ENCODE assay signal across 8 cellular contexts in genomic region chr16:46884513-46885293, GRCh38. TPM values are rescaled to one million over a fixed set of nuclear protein-coding genes. Genes with fewer than 3 reads are reported as not detected.
DNase-seq lines count a peak whose midpoint lies in the region; ATAC-seq and TF ChIP-seq lines count a peak whose summit lies in the region.

No MANE protein-coding gene starts in this region.

- peak overlapping the region; percentile 31 for H2BK5ac ChIP-seq in IMR-90 (ENCODE audit: low read depth, low read length, poor library complexity, severe bottlenecking)

- H2AK5ac ChIP-seq in IMR-90 (ENCODE audit: low read depth, low read length) = peak overlapping the region; percentile 62

- peak overlapping the region; percentile 70 to 78; a peak in 2 of 4 replicates for H4K8ac ChIP-seq in IMR-90 (ENCODE audit: low read depth in 2 of 2, low read length in 2 of 2)

- H3K4me1 ChIP-seq in IMR-90 (ENCODE audit: control insufficient read depth, insufficient read depth, low read length) (peaks cover 13% of the 10 kb centered on the region; the same call in 1 of the 2 replicates), heart left ventricle (peaks cover 0 to 29% (median 9%) of the 10 kb centered on the region in 12 donors)

- peak overlapping the region; percentile 98 for H2AFZ ChIP-seq in IMR-90 (replicated peaks; ENCODE audit: low read length, poor library complexity)

- ATAC-seq in GM19452 (IDR thresholded peaks at IDR 0.05; ENCODE audit: unreplicated experiment) (peak; percentile 16), IMR-90 (ENCODE audit: low read depth) (peak; percentile 19), heart left ventricle (peak in 2 of 4 donors; percentile 6 to 29)

- DNase-seq in BJ (ENCODE audit: low read depth) (no peak), IMR-90 (peak; percentile 20), heart left ventricle (peak in 1 of 5 donors; percentile 37), posterior cingulate gyrus (peak in 9 of 10 donors; percentile 41 to 92 (median 52)), SIG-M5 treated with dmso at 0.1 percent for 504 hours (lab: John Stamatoyannopoulos, UW; ENCODE audit: unreplicated experiment) (no peak)
- DNase-seq in activated naive CD4-positive, alpha-beta T cell treated with anti-CD3 and anti-CD28 coated beads, Interleukin-2, amount 50 U/mL, for 16 hours = peak; percentile 34
- DNase-seq in effector CD4-positive, alpha-beta T cell = no peak

- peak overlapping the region; percentile 73; the same call in 1 of the 2 replicates for H4K91ac ChIP-seq in IMR-90 (ENCODE audit: insufficient read depth, low read depth, low read length)

- POLR2A ChIA-PET in BJ (lab: Charles Lee) = no interaction called here
- POLR2A ChIA-PET in IMR-90 (lab: Charles Lee; ENCODE audit: unreplicated experiment) = interaction anchor here (0.6 kb wide), 1 partner anchor 39 kb away, joined by 6 read pairs; no protein-coding TSS in a partner anchor

- peak overlapping the region; percentile 61 for H3K27ac ChIP-seq in IMR-90 (ENCODE audit: insufficient read depth, low read length)
- peak overlapping the region in 5 of 12 donors; percentile 49 to 62 (median 61) for H3K27ac ChIP-seq in heart left ventricle

- H3K36me3 ChIP-seq in BJ (ENCODE audit: control insufficient read depth, insufficient read depth, low read length) (peaks cover 2% of the 10 kb centered on the region; the same call in 1 of the 2 replicates), IMR-90 (ENCODE audit: control insufficient read depth, insufficient read depth, low read length) (peaks cover 3% of the 10 kb centered on the region; the same call in 1 of the 2 replicates), heart left ventricle (no peaks in the 10 kb centered on the region)

- TF ChIP-seq CTCF in BJ (IDR thresholded peaks at IDR 0.05; ENCODE audit: insufficient read depth, low read depth, low read length) = no peak
- TF ChIP-seq CTCF in IMR-90 (conservative IDR thresholded peaks at IDR 0.05; ENCODE audit: low read depth, low read length) = no peak
- no peak for TF ChIP-seq CTCF in heart left ventricle (IDR thresholded peaks at IDR 0.05)

- H4K20me1 ChIP-seq in IMR-90 (ENCODE audit: insufficient read depth, low read length) = peaks cover 24% of the 10 kb centered on the region

- H3K27me3 ChIP-seq in BJ (ENCODE audit: control insufficient read depth, insufficient read depth, low read length) = peaks cover 7% of the 10 kb centered on the region
- peaks cover 10% of the 10 kb centered on the region for H3K27me3 ChIP-seq in IMR-90 (ENCODE audit: control insufficient read depth, insufficient read depth, low read length)
- H3K27me3 ChIP-seq in heart left ventricle = no peaks in the 10 kb centered on the region

- peaks cover 13% of the 10 kb centered on the region for H3K9me1 ChIP-seq in IMR-90 (ENCODE audit: insufficient read depth, low read length)

- no TSS peak for BruUV-seq in IMR-90 (replicated peaks; lab: Mats Ljungman, UMichigan)

- no peak overlapping the region for H2BK15ac ChIP-seq in IMR-90 (ENCODE audit: low read depth, low read length)

- peaks cover 12 to 54% of the 10 kb centered on the region in 2 experiments for H3K79me1 ChIP-seq in IMR-90 (ENCODE audit: low read depth in 1 of 2, low read length in 2 of 2)

- H3K14ac ChIP-seq in IMR-90 (replicated peaks; ENCODE audit: low read depth, low read length) = peak overlapping the region; percentile 48

- in situ Hi-C loops in IMR-90 (cut with MboI; ENCODE audit: low sequenced_read_pairs) = no loop called here

- peak overlapping the region; percentile 76 for H3K9ac ChIP-seq in IMR-90 (ENCODE audit: low read depth, low read length)

- CTCF ChIA-PET in BJ (lab: Yijun Ruan, JAX) (interaction anchor here (1.3 to 1.5 kb wide), 2 partner anchors 27 to 30 kb away, joined by 3 read pairs; no protein-coding TSS in a partner anchor), IMR-90 (lab: Yijun Ruan, JAX) (interaction anchor here (0.6 to 1.6 kb wide), 3 partner anchors 31 to 219 kb away, joined by 3 to 5 read pairs (median 5); no protein-coding TSS in a partner anchor)

- no peak for TF ChIP-seq RAD21 in IMR-90 (IDR thresholded peaks at IDR 0.05; ENCODE audit: low read length)

- no peak overlapping the region for H2BK20ac ChIP-seq in IMR-90 (ENCODE audit: low read depth, low read length)

- peak overlapping the region; percentile 48; the same call in 1 of the 2 replicates for H3K4ac ChIP-seq in IMR-90 (ENCODE audit: low read depth, low read length)

- peak overlapping the region; percentile 68 for H3K23ac ChIP-seq in IMR-90 (ENCODE audit: low read depth, low read length)

- H3K18ac ChIP-seq in IMR-90 (ENCODE audit: low read depth, low read length) = no peak overlapping the region

- H3K9me3 ChIP-seq in IMR-90 (ENCODE audit: control insufficient read depth, insufficient read depth, low read length) (no peaks in the 10 kb centered on the region), heart left ventricle (no peaks in the 10 kb centered on the region)

- H4K5ac ChIP-seq in IMR-90 (ENCODE audit: low read depth, low read length) = no peak overlapping the region

- dilution Hi-C loops in IMR-90 (cut with HindIII; ENCODE audit: low sequenced_read_pairs, unreplicated experiment) = no loop called here

- WGBS in IMR-90 (ENCODE audit: extremely low coverage in 2 of 2, insufficient read length in 1 of 2), 2 experiments = 1% methylated on average over 28 of the region's 72 CpGs; no CpG with 5 or more reads in 1 of the 2 experiments
- WGBS in heart left ventricle, 4 donors = 5 to 14% (median 6%) methylated on average over 29 to 72 of the region's 72 CpGs

- H3K4me3 ChIP-seq in BJ (ENCODE audit: low read depth, low read length) (peak overlapping the region; percentile 67), IMR-90 (ENCODE audit: insufficient read depth, low read depth, low read length) (peak overlapping the region; percentile 79), heart left ventricle (peak overlapping the region; percentile 70 to 96 (median 88))

- H2BK120ac ChIP-seq in IMR-90 (ENCODE audit: low read depth, low read length) = no peak overlapping the region

- H3K4me2 ChIP-seq in IMR-90 (ENCODE audit: low read depth, low read length) = peak overlapping the region; percentile 98

- peak overlapping the region; percentile 94 for H2AK9ac ChIP-seq in IMR-90 (replicated peaks; ENCODE audit: low read depth, low read length, poor library complexity)

- no peak overlapping the region; the same call in 1 of the 2 replicates for H3K56ac ChIP-seq in IMR-90 (ENCODE audit: extremely low read depth, insufficient read depth, low read length)

- no peak for TF ChIP-seq POLR2A in IMR-90 (IDR thresholded peaks at IDR 0.05; ENCODE audit: low read depth, low read length)
- TF ChIP-seq POLR2A in heart left ventricle (IDR thresholded peaks at IDR 0.05) = no peak

- intact Hi-C loops in IMR-90 (cut with micrococcal nuclease) (loop anchor here (5.0 kb wide), 1 partner anchor 32 kb away; no protein-coding TSS in a partner anchor), heart left ventricle (cut with DNase I) (no loop called here), posterior cingulate gyrus (cut with DNase I) (loop anchor here (1.0 kb wide), 1 partner anchor 24 kb away; no protein-coding TSS in a partner anchor)

TF ChIP-seq in IMR-90, 13 proteins besides CTCF, POLR2A, EP300 and RAD21:
- no peak for TF ChIP-seq RCOR1 (IDR thresholded peaks at IDR 0.05; ENCODE audit: insufficient replicate concordance, low read length)
- TF ChIP-seq CEBPB (IDR thresholded peaks at IDR 0.05; ENCODE audit: low read depth, low read length) = no peak
- no peak for TF ChIP-seq CHD1 (IDR thresholded peaks at IDR 0.05; ENCODE audit: low read depth, low read length)
- no peak for TF ChIP-seq MXI1 (IDR thresholded peaks at IDR 0.05; ENCODE audit: borderline replicate concordance, low read depth, low read length)
TF ChIP-seq in IMR-90: peak in this region for 0.

RNA-seq across cellular contexts. Expression of gene GPT2, which starts 0.5 kb away (rescaled TPM):
- polyA plus RNA-seq in BJ (2011; rRNA removed) = 22.3 and 34.1 TPM in 2 replicates
- polyA minus RNA-seq in BJ (2011; rRNA and poly(A)+ RNA removed) = 35.5 and 61.0 TPM in 2 replicates
- 20.8 and 31.5 TPM in 2 replicates for total RNA-seq in IMR-90 (2012; rRNA removed)
- 23.2 and 26.4 TPM in 2 replicates for polyA plus RNA-seq in IMR-90 (2012; rRNA removed)
- polyA plus RNA-seq in IMR-90 (2012; cell fraction: cytosol; rRNA removed) = 26.5 and 36.1 TPM in 2 replicates
- polyA plus RNA-seq in IMR-90 (2012; cell fraction: nucleus; rRNA removed; ENCODE audit: low replicate concordance) = 20.3 and 39.8 TPM in 2 replicates
- total RNA-seq in heart left ventricle = 10 to 100 TPM; 10.9 to 30.6 (median 15.3) TPM
- 1 to 10 TPM; 8.5 to 9.0 TPM for polyA plus RNA-seq in heart left ventricle

RNA-seq across cellular contexts. Expression of gene C16orf87, which starts 53.7 kb away (rescaled TPM):
- polyA plus RNA-seq in BJ (2011; rRNA removed) (2.1 and 5.8 TPM in 2 replicates), IMR-90 (2012; rRNA removed) (6.2 and 8.1 TPM in 2 replicates), heart left ventricle (10 to 100 TPM in 1 of 2 donors, 1 to 10 TPM in 1; 5.1 to 13.9 TPM)
- 2.8 and 2.9 TPM in 2 replicates for polyA minus RNA-seq in BJ (2011; rRNA and poly(A)+ RNA removed)
- total RNA-seq in IMR-90 (2012; rRNA removed) (6.3 and 16.4 TPM in 2 replicates), heart left ventricle (10 to 100 TPM in 8 of 9 donors, 1 to 10 TPM in 1; 8.9 to 15.8 (median 13.6) TPM)
- polyA plus RNA-seq in IMR-90 (2012; cell fraction: cytosol; rRNA removed) = 1.0 and 1.2 TPM in 2 replicates
- 0.32 and 2.2 TPM in 2 replicates for polyA plus RNA-seq in IMR-90 (2012; cell fraction: nucleus; rRNA removed; ENCODE audit: low replicate concordance)

Comparison
In these comparisons a context has a peak if more than half of its experiments do, and no peak if none do; other contexts are left out.
1. DNase-seq: peak in IMR-90 (single experiment), activated naive CD4-positive, alpha-beta T cell treated with anti-CD3 and anti-CD28 coated beads, Interleukin-2, amount 50 U/mL, for 16 hours (single experiment) and posterior cingulate gyrus (9 of 10); none in BJ (single experiment), effector CD4-positive, alpha-beta T cell (single experiment) and SIG-M5 treated with dmso at 0.1 percent for 504 hours (single experiment).
2. intact Hi-C loops: an anchor here in IMR-90 (5.0 kb wide) and posterior cingulate gyrus (1.0 kb wide); none called in heart left ventricle.
3. Peak in every context shown above with its lines, with median percentiles within 50 percentile points of each other: H3K4me3 ChIP-seq.